Comparison of ENCODE assay signal across 22 cellular contexts in genomic region chr3:119840855-119841254, GRCh38. TPM values are rescaled to one million over a fixed set of nuclear protein-coding genes. Genes with fewer than 3 reads are reported as not detected.
"Had no signal": no experiment of that assay in that cellular context is flagged by ENCODE, and none has a peak within 500 bp of the region (broad histone marks: within the 10 kb centered on the region; RNA-seq: fewer than 3 reads in every experiment).

No MANE protein-coding gene starts in this region.

- H3K27me3 ChIP-seq: colonic mucosa, esophagus squamous epithelium, hepatocyte, left lung, neural progenitor cell, right lobe of liver, stomach, thyroid gland, upper lobe of left lung had no signal

- ATAC-seq: left lung; right lobe of liver; stimulated activated effector memory CD8-positive, alpha-beta T cell treated with anti-CD3 and anti-CD28 coated beads, Interleukin-12 subunit alpha, Interleukin-12 subunit beta, amount 100 ng/mL, for 72 hours had no signal

- H3K27ac ChIP-seq: colonic mucosa, esophagus squamous epithelium, hepatocyte, left lung, neural progenitor cell, prostate gland, right lobe of liver, stomach, thyroid gland, upper lobe of left lung had no signal

- DNase-seq: colonic mucosa; effector CD8-positive, alpha-beta T cell; erythroblast; esophagus squamous epithelium; foreskin melanocyte; left cardiac atrium; left lung; naive B cell; right lobe of liver; stimulated activated CD4-positive, alpha-beta T cell treated with anti-CD3 and anti-CD28 coated beads, Interleukin-2, amount 100 ng/mL, for 24 hours; stimulated activated CD4-positive, alpha-beta T cell treated with anti-CD3 and anti-CD28 coated beads, Interleukin-4, amount 100 ng/mL, for 24 hours; stimulated activated naive CD4-positive, alpha-beta T cell treated with Interleukin-2 at 50 U/mL for 16 hours; stomach; thyroid gland; upper lobe of left lung had no signal

- H3K9me3 ChIP-seq: colonic mucosa, esophagus squamous epithelium, left lung, prostate gland, right lobe of liver, stomach, thyroid gland, upper lobe of left lung had no signal

- H3K4me3 ChIP-seq: colonic mucosa, esophagus squamous epithelium, hepatocyte, left lung, lung, neural progenitor cell, prostate gland, right lobe of liver, stomach, thyroid gland, upper lobe of left lung had no signal

- H3K9ac ChIP-seq: neural progenitor cell had no signal

- H3K36me3 ChIP-seq: colonic mucosa, prostate gland, right lobe of liver had no signal

- H3K4me1 ChIP-seq: colonic mucosa, esophagus squamous epithelium, left lung, neural progenitor cell, prostate gland, right lobe of liver, thyroid gland had no signal

RNA-seq across cellular contexts. Expression of gene NR1I2, which starts 59.0 kb away (rescaled TPM):
- total RNA-seq: chondrocyte, esophagus squamous epithelium, mononuclear cell had no signal
